In genomic region chr2:219161097-219161496, GRCh38 we compare ENCODE assay signal across 8 cellular contexts. TPM values are rescaled to one million over a fixed set of nuclear protein-coding genes. Genes with fewer than 3 reads are reported as not detected.
DNase-seq lines count a peak whose midpoint lies in the region; ATAC-seq, FAIRE-seq and TF ChIP-seq lines count a peak whose summit lies in the region.

No MANE protein-coding gene starts in this region.

- in situ Hi-C loops in K562 (cut with MboI), result no loop called here

- H3K4me3 ChIP-seq in K562 (peak overlapping the region; percentile 55), mesenchymal stem cell (ENCODE audit: insufficient read depth in 1 of 2, low read depth in 1 of 2, low read length in 2 of 2) (peak overlapping the region in 1 of 2 experiments; percentile 82), upper lobe of right lung (peak overlapping the region; percentile 74)

- H4K91ac ChIP-seq in mesenchymal stem cell (ENCODE audit: low read length), result no peak overlapping the region

- H2BK120ac ChIP-seq in mesenchymal stem cell (ENCODE audit: low read depth, low read length), result no peak overlapping the region

- no peak overlapping the region for H3K4ac ChIP-seq in mesenchymal stem cell (ENCODE audit: low read depth in 1 of 2, low read length in 2 of 2)

- H3K27me3 Mint-ChIP-seq in activated naive CD4-positive, alpha-beta T cell treated with anti-CD3 and anti-CD28 coated beads, Interleukin-2, amount 50 U/mL, for 24 hours, result no peaks in the 10 kb centered on the region

- H3K9me3 Mint-ChIP-seq in activated naive CD4-positive, alpha-beta T cell treated with anti-CD3 and anti-CD28 coated beads, Interleukin-2, amount 50 U/mL, for 24 hours, result no peaks in the 10 kb centered on the region

- no peak overlapping the region for H3K18ac ChIP-seq in mesenchymal stem cell (ENCODE audit: low read depth in 1 of 2, low read length in 2 of 2)

- H3K14ac ChIP-seq in mesenchymal stem cell (ENCODE audit: low read length in 2 of 2), result no peak overlapping the region

- H3K9me1 ChIP-seq in K562 (ENCODE audit: control insufficient read depth, insufficient read depth, low read length), result no peaks in the 10 kb centered on the region

- H3K9me3 ChIP-seq in K562 (replicated peaks; ENCODE audit: control insufficient read depth, insufficient read depth, low read depth, low read length) (no peaks in the 10 kb centered on the region), mesenchymal stem cell (ENCODE audit: control insufficient read depth, low read length) (no peaks in the 10 kb centered on the region), upper lobe of right lung (no peaks in the 10 kb centered on the region)

- H3K79me2 ChIP-seq in K562 (ENCODE audit: control insufficient read depth, insufficient read depth, low read length), result no peaks in the 10 kb centered on the region; the same call in 2 of the 3 replicates

- H3K4me3 Mint-ChIP-seq in activated naive CD4-positive, alpha-beta T cell treated with anti-CD3 and anti-CD28 coated beads, Interleukin-2, amount 50 U/mL, for 24 hours, result peak overlapping the region; percentile 94

- WGBS in K562 (ENCODE audit: insufficient coverage, low coverage, missing lambda C conversion rate), result 32% methylated on average over 4 of the region's 4 CpGs
- 66% methylated on average over 4 of the region's 4 CpGs for WGBS in mesenchymal stem cell

- no peaks in the 10 kb centered on the region for H3K79me1 ChIP-seq in mesenchymal stem cell (replicated peaks; ENCODE audit: low read length, poor library complexity, severe bottlenecking)

- no peaks in the 10 kb centered on the region; the same call in 1 of the 2 replicates for H4K20me1 ChIP-seq in K562 (replicated peaks; ENCODE audit: control insufficient read depth, insufficient read depth, low read length)

- H3K27me3 ChIP-seq in K562 (ENCODE audit: control insufficient read depth in 2 of 2, insufficient read depth in 2 of 2, low read length in 2 of 2) (no peaks in the 10 kb centered on the region), mesenchymal stem cell (ENCODE audit: control insufficient read depth in 1 of 2, insufficient read depth in 1 of 2, low read length in 2 of 2) (no peaks in the 10 kb centered on the region), upper lobe of right lung (no peaks in the 10 kb centered on the region)

- no TSS peak for BruUV-seq in K562 (replicated peaks; lab: Mats Ljungman, UMichigan)

- H3K9ac ChIP-seq in K562 (ENCODE audit: insufficient read depth in 1 of 2, low read depth in 2 of 2, low read length in 2 of 2) (peak overlapping the region; percentile 11 to 95), mesenchymal stem cell (ENCODE audit: low read length) (peak overlapping the region; percentile 91)

- H3K4me2 ChIP-seq in K562 (ENCODE audit: insufficient read depth, low read length), result peak overlapping the region; percentile 86
- peak overlapping the region; percentile 93 for H3K4me2 ChIP-seq in mesenchymal stem cell (ENCODE audit: low read length, poor library complexity, severe bottlenecking)

- no peak for DNase-seq in activated naive CD4-positive, alpha-beta T cell (lab: John Stamatoyannopoulos, UW)
- no peak for DNase-seq in K562 (ENCODE audit: extremely low read depth in 1 of 4, low spot score in 3 of 4)
- no peak for DNase-seq in mesenchymal stem cell
- DNase-seq in upper lobe of right lung, result no peak
- DNase-seq in midbrain (lab: John Stamatoyannopoulos, UW), result no peak
- no peak for DNase-seq in EL

- no peak for FAIRE-seq in K562 (lab: Jason Lieb, UNC)

- peaks cover 8 to 16% of the 10 kb centered on the region in 2 experiments; a peak in 4 of 5 replicates for H3K4me1 ChIP-seq in K562 (replicated peaks in 1 of 2; ENCODE audit: control insufficient read depth in 2 of 2, insufficient read depth in 2 of 2, low read length in 2 of 2)
- peaks cover 3% of the 10 kb centered on the region for H3K4me1 ChIP-seq in mesenchymal stem cell (ENCODE audit: control insufficient read depth, insufficient read depth, low read depth, low read length)
- peaks cover 7% of the 10 kb centered on the region for H3K4me1 ChIP-seq in upper lobe of right lung

- peak overlapping the region; percentile 10; the same call in 1 of the 2 replicates for H2AFZ ChIP-seq in K562 (ENCODE audit: low read depth, low read length)
- no peak overlapping the region for H2AFZ ChIP-seq in mesenchymal stem cell (ENCODE audit: low read depth, low read length)

- TF ChIP-seq CTCF in K562 (IDR thresholded peaks at IDR 0.05 in 2 of 3, conservative IDR thresholded peaks at IDR 0.05 in 1 of 3; ENCODE audit: insufficient read depth in 2 of 3, low read depth in 1 of 3, low read length in 3 of 3) (no peak), upper lobe of right lung (IDR thresholded peaks at IDR 0.05) (no peak)

- H3K27ac Mint-ChIP-seq in activated naive CD4-positive, alpha-beta T cell treated with anti-CD3 and anti-CD28 coated beads, Interleukin-2, amount 50 U/mL, for 24 hours, result peak overlapping the region; percentile 100

- peaks cover 2% of the 10 kb centered on the region for H3K36me3 Mint-ChIP-seq in activated naive CD4-positive, alpha-beta T cell treated with anti-CD3 and anti-CD28 coated beads, Interleukin-2, amount 50 U/mL, for 24 hours

- H2BK12ac ChIP-seq in mesenchymal stem cell (ENCODE audit: low read length in 2 of 2), result no peak overlapping the region

- H4K8ac ChIP-seq in mesenchymal stem cell (ENCODE audit: low read length), result no peak overlapping the region

- ATAC-seq in K562 (no peak), upper lobe of right lung (no peak), HG02884 (IDR thresholded peaks at IDR 0.05; ENCODE audit: unreplicated experiment) (no peak)

- TF ChIP-seq RAD21 in K562 (CRISPR knock-in tag; conservative IDR thresholded peaks at IDR 0.05 in 1 of 2, IDR thresholded peaks at IDR 0.05 in 1 of 2), result no peak

- no peak overlapping the region for H2AK5ac ChIP-seq in mesenchymal stem cell (ENCODE audit: low read length, severe bottlenecking)

- TF ChIP-seq EP300 in K562 (IDR thresholded peaks at IDR 0.05; ENCODE audit: low read length), result no peak

- intact Hi-C loops in K562 (cut with micrococcal nuclease) (loop anchor here (2.0 kb wide), 1 partner anchor 58 kb away; the partner anchor contains the start of gene ABCB6), upper lobe of right lung (cut with DNase I) (loop anchor here (5.0 kb wide), 1 partner anchor 131 kb away; no protein-coding TSS in a partner anchor)

- H3K23ac ChIP-seq in mesenchymal stem cell (ENCODE audit: low read length in 2 of 2), result no peak overlapping the region

- H3K36me3 ChIP-seq in K562 (ENCODE audit: control insufficient read depth, insufficient read depth, low read length), result 0 out of 3 replicates have a peak, but pooled peaks cover 5% of the 10 kb centered on the region
- H3K36me3 ChIP-seq in mesenchymal stem cell (ENCODE audit: control insufficient read depth in 1 of 2, insufficient read depth in 2 of 2, low read depth in 1 of 2, low read length in 2 of 2), result peaks cover 10 to 17% of the 10 kb centered on the region in 2 experiments
- H3K36me3 ChIP-seq in upper lobe of right lung, result peaks cover 16% of the 10 kb centered on the region

- peaks cover 25% of the 10 kb centered on the region for H3K4me1 Mint-ChIP-seq in activated naive CD4-positive, alpha-beta T cell treated with anti-CD3 and anti-CD28 coated beads, Interleukin-2, amount 50 U/mL, for 24 hours

- POLR2A ChIA-PET in K562 (lab: Yijun Ruan, JAX), result no interaction called here

- H2BK5ac ChIP-seq in mesenchymal stem cell (ENCODE audit: low read depth, low read length, poor library complexity, severe bottlenecking), result no peak overlapping the region

- TF ChIP-seq POLR2A in K562 (conservative IDR thresholded peaks at IDR 0.05), result no peak

- CTCF ChIA-PET in K562 (lab: Yijun Ruan, JAX; ENCODE audit: low intra/inter-chr PET ratio), result interaction anchor here (0.6 to 2.3 kb wide), 3 partner anchors 51 to 137 kb away, joined by 4 to 10 read pairs (median 5); no protein-coding TSS in a partner anchor

- H3K27ac ChIP-seq in K562 (ENCODE audit: extremely low read depth, low read depth, low read length), result no peak overlapping the region
- no peak overlapping the region for H3K27ac ChIP-seq in mesenchymal stem cell (ENCODE audit: low read length, poor library complexity, severe bottlenecking)
- peak overlapping the region; percentile 89 for H3K27ac ChIP-seq in upper lobe of right lung

- H2BK15ac ChIP-seq in mesenchymal stem cell (ENCODE audit: low read depth, poor library complexity, severe bottlenecking), result no peak overlapping the region

RNA-seq across cellular contexts. Expression of gene NHEJ1, which starts 0.5 kb away (rescaled TPM):
- 14.9 and 15.2 TPM in 2 replicates for total RNA-seq in K562 (2011; cell fraction: chromatin; rRNA removed; ENCODE audit: low replicate concordance)
- 8.8 and 9.3 TPM in 2 replicates for total RNA-seq in K562 (2011; cell fraction: nucleolus; rRNA removed)
- 14.0 and 18.3 TPM in 2 replicates for total RNA-seq in K562 (2011; cell fraction: nucleoplasm; rRNA removed)
- total RNA-seq in K562 (2014; rRNA removed), result 9.0 and 13.8 TPM in 2 replicates
- 13.6 and 13.9 TPM in 2 replicates for total RNA-seq in K562 (2014; rRNA removed; fragmentation: Illumina TruSeq; extraction: Trizol)
- total RNA-seq in K562 (2015; rRNA removed; fragmentation: Illumina TruSeq; extraction: Trizol), result 10.6 and 10.7 TPM in 2 replicates
- 9.7 and 12.2 TPM in 2 replicates for total RNA-seq in K562 (2021)
- polyA plus RNA-seq in K562 (2011; rRNA removed), result 18.9 and 19.8 TPM in 2 replicates
- 16.7 and 18.2 TPM in 2 replicates for polyA plus RNA-seq in K562 (2011; cell fraction: cytosol; rRNA removed)
- polyA plus RNA-seq in K562 (2011; cell fraction: nucleus; rRNA removed), result 6.4 and 6.7 TPM in 2 replicates
- polyA plus RNA-seq in K562 (2012), result 10.7 and 11.7 TPM in 2 replicates
- 15.6 and 15.8 TPM in 2 replicates for polyA plus RNA-seq in K562 (2014; fragmentation: Illumina TruSeq; extraction: Trizol)
- 10 to 100 TPM; 16.5 to 23.7 TPM for polyA plus RNA-seq in K562 (2014; fragmentation: Nextera tagmentation; extraction: Ambion mirVana)
- polyA plus RNA-seq in K562 (2014; rRNA removed), result 9.3 and 11.6 TPM in 2 replicates
- polyA minus RNA-seq in K562 (2011; rRNA and poly(A)+ RNA removed), result 26.7 and 35.3 TPM in 2 replicates
- polyA minus RNA-seq in K562 (2011; cell fraction: cytosol; rRNA and poly(A)+ RNA removed), result 11.5 and 18.6 TPM in 2 replicates
- polyA minus RNA-seq in K562 (2011; cell fraction: nucleus; rRNA and poly(A)+ RNA removed), result 6.9 and 10.7 TPM in 2 replicates
- polyA plus RNA-seq in mesenchymal stem cell (2013, experiment 1 of 2), result 11.8 TPM
- polyA plus RNA-seq in mesenchymal stem cell (2013, experiment 2 of 2), result 11.1 TPM
- total RNA-seq in upper lobe of right lung, result 14.3 TPM

RNA-seq across cellular contexts. Expression of gene SLC23A3, which starts 8.7 kb away (rescaled TPM):
- 2.7 and 4.7 TPM in 2 replicates for total RNA-seq in K562 (2011; cell fraction: chromatin; rRNA removed; ENCODE audit: low replicate concordance)
- 2.0 and 3.6 TPM in 2 replicates for total RNA-seq in K562 (2011; cell fraction: nucleolus; rRNA removed)
- 3.9 and 5.8 TPM in 2 replicates for total RNA-seq in K562 (2011; cell fraction: nucleoplasm; rRNA removed)
- total RNA-seq in K562 (2014; rRNA removed) (0.27 TPM in 1 of 2 replicates, not detected in the other), K562 (2014; rRNA removed; fragmentation: Illumina TruSeq; extraction: Trizol) (0.06 and 0.11 TPM in 2 replicates), K562 (2015; rRNA removed; fragmentation: Illumina TruSeq; extraction: Trizol) (0.19 and 0.22 TPM in 2 replicates), K562 (2021) (0.60 and 0.64 TPM in 2 replicates), upper lobe of right lung (3.1 TPM)
- polyA plus RNA-seq in K562 (2011; rRNA removed) (0.25 and 0.65 TPM in 2 replicates), K562 (2014; fragmentation: Illumina TruSeq; extraction: Trizol) (0.14 and 0.16 TPM in 2 replicates), K562 (2014; fragmentation: Nextera tagmentation; extraction: Ambion mirVana) (under 1 TPM; 0.06 to 0.07 TPM), K562 (2014; rRNA removed) (0.07 TPM in 1 of 2 replicates, not detected in the other)
- 0.09 and 0.22 TPM in 2 replicates for polyA plus RNA-seq in K562 (2011; cell fraction: cytosol; rRNA removed)
- 2.5 and 3.6 TPM in 2 replicates for polyA plus RNA-seq in K562 (2011; cell fraction: nucleus; rRNA removed)
- polyA plus RNA-seq in K562 (2012), result 0.36 and 0.96 TPM in 2 replicates
- polyA minus RNA-seq in K562 (2011; rRNA and poly(A)+ RNA removed), result 0.21 and 0.33 TPM in 2 replicates
- not detected in 2 replicates for polyA minus RNA-seq in K562 (2011; cell fraction: cytosol; rRNA and poly(A)+ RNA removed)
- 0.54 and 0.56 TPM in 2 replicates for polyA minus RNA-seq in K562 (2011; cell fraction: nucleus; rRNA and poly(A)+ RNA removed)
- 0.25 TPM for polyA plus RNA-seq in mesenchymal stem cell (2013, experiment 1 of 2)
- 0.25 TPM for polyA plus RNA-seq in mesenchymal stem cell (2013, experiment 2 of 2)

RNA-seq across cellular contexts. Expression of gene CNPPD1, which starts 15.6 kb away (rescaled TPM):
- total RNA-seq in K562 (2011; cell fraction: chromatin; rRNA removed; ENCODE audit: low replicate concordance), result 15.9 and 42.4 TPM in 2 replicates
- 40.1 and 42.0 TPM in 2 replicates for total RNA-seq in K562 (2011; cell fraction: nucleolus; rRNA removed)
- total RNA-seq in K562 (2011; cell fraction: nucleoplasm; rRNA removed), result 29.1 and 32.6 TPM in 2 replicates
- 30.5 and 32.2 TPM in 2 replicates for total RNA-seq in K562 (2014; rRNA removed)
- 16.3 and 17.4 TPM in 2 replicates for total RNA-seq in K562 (2014; rRNA removed; fragmentation: Illumina TruSeq; extraction: Trizol)
- total RNA-seq in K562 (2015; rRNA removed; fragmentation: Illumina TruSeq; extraction: Trizol), result 22.3 and 23.3 TPM in 2 replicates
- total RNA-seq in K562 (2021), result 51.6 and 53.5 TPM in 2 replicates
- polyA plus RNA-seq in K562 (2011; rRNA removed), result 27.0 and 33.6 TPM in 2 replicates
- 37.6 and 54.6 TPM in 2 replicates for polyA plus RNA-seq in K562 (2011; cell fraction: cytosol; rRNA removed)
- 53.3 and 68.5 TPM in 2 replicates for polyA plus RNA-seq in K562 (2011; cell fraction: nucleus; rRNA removed)
- 46.6 and 49.9 TPM in 2 replicates for polyA plus RNA-seq in K562 (2012)
- 30.4 and 38.0 TPM in 2 replicates for polyA plus RNA-seq in K562 (2014; fragmentation: Illumina TruSeq; extraction: Trizol)
- polyA plus RNA-seq in K562 (2014; fragmentation: Nextera tagmentation; extraction: Ambion mirVana), result 10 to 100 TPM in 1 of 2 experiments, 1 to 10 TPM in 1; 9.9 to 21.9 TPM
- 35.9 and 39.8 TPM in 2 replicates for polyA plus RNA-seq in K562 (2014; rRNA removed)
- 13.7 and 15.0 TPM in 2 replicates for polyA minus RNA-seq in K562 (2011; rRNA and poly(A)+ RNA removed)
- polyA minus RNA-seq in K562 (2011; cell fraction: cytosol; rRNA and poly(A)+ RNA removed), result 10.4 and 13.8 TPM in 2 replicates
- polyA minus RNA-seq in K562 (2011; cell fraction: nucleus; rRNA and poly(A)+ RNA removed), result 7.1 and 9.6 TPM in 2 replicates
- polyA plus RNA-seq in mesenchymal stem cell (2013, experiment 1 of 2), result 23.5 TPM
- polyA plus RNA-seq in mesenchymal stem cell (2013, experiment 2 of 2), result 22.7 TPM
- total RNA-seq in upper lobe of right lung, result 64.0 TPM

RNA-seq across cellular contexts. Expression of gene RETREG2, which starts 17.0 kb away (rescaled TPM):
- 69.1 and 138 TPM in 2 replicates for total RNA-seq in K562 (2011; cell fraction: chromatin; rRNA removed; ENCODE audit: low replicate concordance)
- 103 and 107 TPM in 2 replicates for total RNA-seq in K562 (2011; cell fraction: nucleolus; rRNA removed)
- 90.0 and 101 TPM in 2 replicates for total RNA-seq in K562 (2011; cell fraction: nucleoplasm; rRNA removed)
- total RNA-seq in K562 (2014; rRNA removed) (19.2 and 19.9 TPM in 2 replicates), K562 (2014; rRNA removed; fragmentation: Illumina TruSeq; extraction: Trizol) (13.2 and 16.0 TPM in 2 replicates), K562 (2015; rRNA removed; fragmentation: Illumina TruSeq; extraction: Trizol) (18.5 and 19.2 TPM in 2 replicates), K562 (2021) (32.1 TPM in 2 replicates), upper lobe of right lung (79.8 TPM)
- polyA plus RNA-seq in K562 (2011; rRNA removed) (40.1 and 40.6 TPM in 2 replicates), K562 (2014; fragmentation: Illumina TruSeq; extraction: Trizol) (20.5 and 22.1 TPM in 2 replicates), K562 (2014; fragmentation: Nextera tagmentation; extraction: Ambion mirVana) (10 to 100 TPM in 1 of 2 experiments, 1 to 10 TPM in 1; 4.9 to 22.6 TPM), K562 (2014; rRNA removed) (18.7 and 19.2 TPM in 2 replicates)
- polyA plus RNA-seq in K562 (2011; cell fraction: cytosol; rRNA removed), result 39.4 and 45.9 TPM in 2 replicates
- polyA plus RNA-seq in K562 (2011; cell fraction: nucleus; rRNA removed), result 94.6 and 99.4 TPM in 2 replicates
- polyA plus RNA-seq in K562 (2012), result 23.0 and 32.5 TPM in 2 replicates
- polyA minus RNA-seq in K562 (2011; rRNA and poly(A)+ RNA removed), result 35.8 and 54.1 TPM in 2 replicates
- polyA minus RNA-seq in K562 (2011; cell fraction: cytosol; rRNA and poly(A)+ RNA removed), result 18.1 and 28.9 TPM in 2 replicates
- 38.9 and 61.0 TPM in 2 replicates for polyA minus RNA-seq in K562 (2011; cell fraction: nucleus; rRNA and poly(A)+ RNA removed)
- polyA plus RNA-seq in mesenchymal stem cell (2013, experiment 1 of 2), result 46.4 TPM
- polyA plus RNA-seq in mesenchymal stem cell (2013, experiment 2 of 2), result 44.6 TPM

RNA-seq across cellular contexts. Expression of gene ZFAND2B, which starts 45.5 kb away (rescaled TPM):
- total RNA-seq in K562 (2011; cell fraction: chromatin; rRNA removed; ENCODE audit: low replicate concordance), result 42.0 and 82.9 TPM in 2 replicates
- total RNA-seq in K562 (2011; cell fraction: nucleolus; rRNA removed), result 50.0 and 55.0 TPM in 2 replicates
- total RNA-seq in K562 (2011; cell fraction: nucleoplasm; rRNA removed), result 42.8 and 47.7 TPM in 2 replicates
- 29.8 and 37.3 TPM in 2 replicates for total RNA-seq in K562 (2014; rRNA removed)
- total RNA-seq in K562 (2014; rRNA removed; fragmentation: Illumina TruSeq; extraction: Trizol), result 10.1 and 16.5 TPM in 2 replicates
- total RNA-seq in K562 (2015; rRNA removed; fragmentation: Illumina TruSeq; extraction: Trizol), result 21.6 and 22.7 TPM in 2 replicates
- total RNA-seq in K562 (2021), result 28.2 and 31.4 TPM in 2 replicates
- 26.1 and 30.9 TPM in 2 replicates for polyA plus RNA-seq in K562 (2011; rRNA removed)
- 39.1 and 58.4 TPM in 2 replicates for polyA plus RNA-seq in K562 (2011; cell fraction: cytosol; rRNA removed)
- polyA plus RNA-seq in K562 (2011; cell fraction: nucleus; rRNA removed), result 115 and 124 TPM in 2 replicates
- polyA plus RNA-seq in K562 (2012), result 24.2 and 33.2 TPM in 2 replicates
- polyA plus RNA-seq in K562 (2014; fragmentation: Illumina TruSeq; extraction: Trizol), result 28.9 and 33.0 TPM in 2 replicates
- 10 to 100 TPM in 1 of 2 experiments, 1 to 10 TPM in 1; 9.9 to 14.6 TPM for polyA plus RNA-seq in K562 (2014; fragmentation: Nextera tagmentation; extraction: Ambion mirVana)
- 26.0 and 33.3 TPM in 2 replicates for polyA plus RNA-seq in K562 (2014; rRNA removed)
- 17.4 and 22.6 TPM in 2 replicates for polyA minus RNA-seq in K562 (2011; rRNA and poly(A)+ RNA removed)
- polyA minus RNA-seq in K562 (2011; cell fraction: cytosol; rRNA and poly(A)+ RNA removed), result 9.4 and 20.1 TPM in 2 replicates
- polyA minus RNA-seq in K562 (2011; cell fraction: nucleus; rRNA and poly(A)+ RNA removed), result 21.3 and 28.5 TPM in 2 replicates
- polyA plus RNA-seq in mesenchymal stem cell (2013, experiment 1 of 2), result 24.7 TPM
- 28.6 TPM for polyA plus RNA-seq in mesenchymal stem cell (2013, experiment 2 of 2)
- total RNA-seq in upper lobe of right lung, result 41.2 TPM
